ENCODE assay signal across 29 cellular contexts in genomic region chr22:19494676-19495173, GRCh38.
"Had no signal": no experiment of that assay in that cellular context is flagged by ENCODE, and none has a peak within 500 bp of the region (broad histone marks: within the 10 kb centered on the region; RNA-seq: fewer than 3 reads in every experiment).

No MANE protein-coding gene starts in this region.

- ATAC-seq: stimulated activated effector memory CD8-positive, alpha-beta T cell treated with anti-CD3 and anti-CD28 coated beads, Interleukin-12 subunit alpha, Interleukin-12 subunit beta, amount 100 ng/mL, for 72 hours; stimulated activated memory B cell treated with anti-CD40 and anti-IgM and Interleukin-4, amounts not matched to agents 10 μg/mL and 1 μg/mL and 100 μg/mL, for 72 hours; stimulated activated naive B cell treated with anti-CD40 and anti-IgM and Interleukin-4, amounts not matched to agents 10 μg/mL and 1 μg/mL and 100 μg/mL, for 72 hours; stimulated activated naive CD8-positive, alpha-beta T cell treated with anti-CD3 and anti-CD28 coated beads, Interleukin-15, amount 100 ng/mL, for 72 hours; stimulated activated naive CD8-positive, alpha-beta T cell treated with anti-CD3 and anti-CD28 coated beads, Interleukin-15, Interleukin-2, amounts not matched to agents 100 U/mL and 50 U/mL, for 24 hours; upper lobe of right lung had no signal

- H3K9me3 ChIP-seq: stomach, suprapubic skin, testis, thoracic aorta, thyroid gland, tibial artery, tibial nerve, transverse colon, upper lobe of left lung, upper lobe of right lung, uterus, vagina had no signal

- H3K36me3 ChIP-seq: stomach, suprapubic skin, thoracic aorta, thyroid gland, tibial artery, tibial nerve, transverse colon, upper lobe of left lung, upper lobe of right lung, uterus, vagina had no signal

- H3K27ac ChIP-seq: stomach, suprapubic skin, testis, thoracic aorta, thyroid gland, tibial artery, tibial nerve, transverse colon, upper lobe of left lung, upper lobe of right lung, uterus, vagina had no signal

- DNase-seq: stimulated activated CD4-positive, alpha-beta T cell treated with anti-CD3 and anti-CD28 coated beads, Interleukin-2, amount 100 ng/mL, for 48 hours; stimulated activated CD4-positive, alpha-beta T cell treated with anti-CD3 and anti-CD28 coated beads, Interleukin-4, amount 100 ng/mL, for 1 hour; stimulated activated CD4-positive, alpha-beta T cell treated with anti-CD3 and anti-CD28 coated beads, Interleukin-4, amount 100 ng/mL, for 24 hours; stimulated activated CD4-positive, alpha-beta T cell treated with anti-CD3 and anti-CD28 coated beads, Interleukin-4, amount 100 ng/mL, for 4 hours; stimulated activated CD8-positive, alpha-beta memory T cell treated with anti-CD3 and anti-CD28 coated beads, Interleukin-4, amount 100 ng/mL, for 48 hours; stimulated activated naive B cell treated with anti-CD40 and anti-IgM and Interleukin-4, amounts not matched to agents 10 μg/mL and 1 μg/mL and 100 μg/mL, for 72 hours; stimulated activated naive CD4-positive, alpha-beta T cell; stimulated activated naive CD4-positive, alpha-beta T cell treated with Interleukin-2 at 50 U/mL for 16 hours; stimulated activated naive CD8-positive, alpha-beta T cell treated with anti-CD3 and anti-CD28 coated beads, Interleukin-15, amount 100 ng/mL, for 72 hours; stimulated activated naive CD8-positive, alpha-beta T cell treated with anti-CD3 and anti-CD28 coated beads, Interleukin-15, Interleukin-2, amounts not matched to agents 100 U/mL and 50 U/mL, for 24 hours; stomach; substantia nigra; testis; thyroid gland; tibial artery; transverse colon; trophoblast cell; upper lobe of left lung; upper lobe of right lung; uterus had no signal

- H3K27me3 ChIP-seq: stomach, suprapubic skin, testis, thyroid gland, tibial artery, tibial nerve, transverse colon, upper lobe of left lung, upper lobe of right lung, uterus, vagina had no signal

- H3K4me3 ChIP-seq: stomach, suprapubic skin, testis, thoracic aorta, thyroid gland, tibial artery, tibial nerve, transverse colon, upper lobe of left lung, upper lobe of right lung, uterus, vagina had no signal

- H3K36me3 Mint-ChIP-seq: stimulated activated memory B cell treated with anti-CD40 and anti-IgM and Interleukin-4, amounts not matched to agents 10 μg/mL and 1 μg/mL and 100 μg/mL, for 72 hours; type B pancreatic cell had no signal

- H3K4me1 ChIP-seq: stomach, suprapubic skin, testis, thyroid gland, tibial artery, transverse colon, upper lobe of right lung, uterus, vagina had no signal

- H3K9me3 Mint-ChIP-seq: stimulated activated effector memory CD8-positive, alpha-beta T cell treated with anti-CD3 and anti-CD28 coated beads, Interleukin-12 subunit alpha, Interleukin-12 subunit beta, amount 100 ng/mL, for 72 hours; stimulated activated memory B cell treated with anti-CD40 and anti-IgM and Interleukin-4, amounts not matched to agents 10 μg/mL and 1 μg/mL and 100 μg/mL, for 72 hours; stimulated activated naive B cell treated with anti-CD40 and anti-IgM and Interleukin-4, amounts not matched to agents 10 μg/mL and 1 μg/mL and 100 μg/mL, for 72 hours; stimulated activated naive CD8-positive, alpha-beta T cell treated with anti-CD3 and anti-CD28 coated beads, Interleukin-15, amount 100 ng/mL, for 72 hours; stimulated activated naive CD8-positive, alpha-beta T cell treated with anti-CD3 and anti-CD28 coated beads, Interleukin-15, Interleukin-2, amounts not matched to agents 100 ng/mL and 50 ng/mL, for 24 hours; type B pancreatic cell had no signal

- H3K4me1 Mint-ChIP-seq: stimulated activated memory B cell treated with anti-CD40 and anti-IgM and Interleukin-4, amounts not matched to agents 10 μg/mL and 1 μg/mL and 100 μg/mL, for 72 hours had no signal

- FAIRE-seq: urothelium cell line had no signal

- H3K27ac Mint-ChIP-seq: stimulated activated effector memory CD8-positive, alpha-beta T cell treated with anti-CD3 and anti-CD28 coated beads, Interleukin-12 subunit alpha, Interleukin-12 subunit beta, amount 100 ng/mL, for 72 hours; stimulated activated memory B cell treated with anti-CD40 and anti-IgM and Interleukin-4, amounts not matched to agents 10 μg/mL and 1 μg/mL and 100 μg/mL, for 72 hours; stimulated activated naive B cell treated with anti-CD40 and anti-IgM and Interleukin-4, amounts not matched to agents 10 μg/mL and 1 μg/mL and 100 μg/mL, for 72 hours; stimulated activated naive CD8-positive, alpha-beta T cell treated with anti-CD3 and anti-CD28 coated beads, Interleukin-15, Interleukin-2, amounts not matched to agents 100 ng/mL and 50 ng/mL, for 24 hours; type B pancreatic cell had no signal

- H3K4me3 Mint-ChIP-seq: stimulated activated effector memory CD8-positive, alpha-beta T cell treated with anti-CD3 and anti-CD28 coated beads, Interleukin-12 subunit alpha, Interleukin-12 subunit beta, amount 100 ng/mL, for 72 hours; stimulated activated memory B cell treated with anti-CD40 and anti-IgM and Interleukin-4, amounts not matched to agents 10 μg/mL and 1 μg/mL and 100 μg/mL, for 72 hours; stimulated activated naive B cell treated with anti-CD40 and anti-IgM and Interleukin-4, amounts not matched to agents 10 μg/mL and 1 μg/mL and 100 μg/mL, for 72 hours; stimulated activated naive CD8-positive, alpha-beta T cell treated with anti-CD3 and anti-CD28 coated beads, Interleukin-15, amount 100 ng/mL, for 72 hours; stimulated activated naive CD8-positive, alpha-beta T cell treated with anti-CD3 and anti-CD28 coated beads, Interleukin-15, Interleukin-2, amounts not matched to agents 100 ng/mL and 50 ng/mL, for 24 hours; type B pancreatic cell had no signal

- H3K27me3 Mint-ChIP-seq: stimulated activated memory B cell treated with anti-CD40 and anti-IgM and Interleukin-4, amounts not matched to agents 10 μg/mL and 1 μg/mL and 100 μg/mL, for 72 hours; stimulated activated naive B cell treated with anti-CD40 and anti-IgM and Interleukin-4, amounts not matched to agents 10 μg/mL and 1 μg/mL and 100 μg/mL, for 72 hours; stimulated activated naive CD8-positive, alpha-beta T cell treated with anti-CD3 and anti-CD28 coated beads, Interleukin-15, amount 100 ng/mL, for 72 hours; stimulated activated naive CD8-positive, alpha-beta T cell treated with anti-CD3 and anti-CD28 coated beads, Interleukin-15, Interleukin-2, amounts not matched to agents 100 ng/mL and 50 ng/mL, for 24 hours; type B pancreatic cell had no signal
